Comparison of ENCODE assay signal across 23 cellular contexts in the genomic region with DNA sequence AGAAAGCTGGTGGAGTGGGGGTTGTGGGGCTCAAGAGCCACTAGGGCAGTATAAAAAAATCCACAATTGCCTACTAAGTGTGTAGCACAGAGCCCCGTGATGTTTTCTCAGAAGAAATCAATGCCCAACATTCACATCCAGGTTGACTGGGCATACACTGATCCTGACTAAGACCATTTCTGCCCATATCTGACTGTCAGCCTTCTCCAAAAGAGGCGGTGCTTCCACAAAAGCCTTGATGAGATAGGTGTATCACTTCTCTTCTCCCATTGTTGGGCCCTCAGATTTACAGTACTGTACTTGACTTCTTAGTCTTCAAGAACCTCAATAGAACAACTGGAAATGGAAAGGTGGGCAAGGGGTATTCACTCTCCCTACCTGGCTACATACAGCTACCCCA. TPM values are rescaled to one million over a fixed set of nuclear protein-coding genes. Genes with fewer than 3 reads are reported as not detected.
A peak's percentile ranks its signal among the peaks of the same experiment; 100 is the strongest.
DNase-seq lines count a peak whose midpoint lies in the region; ATAC-seq and TF ChIP-seq lines count a peak whose summit lies in the region.
"Had no signal": no experiment of that assay in that cellular context is flagged by ENCODE, and none has a peak within 500 bp of the region (broad histone marks: within the 10 kb centered on the region; RNA-seq: fewer than 3 reads in every experiment).

No MANE protein-coding gene starts in this region.

- intact Hi-C loops in left ventricle myocardium inferior (cut with micrococcal nuclease), result no loop called here
- intact Hi-C loops in psoas muscle (cut with DNase I), result loop anchor here in 1 of 2 donors (2.0 to 5.0 kb wide), 2 partner anchors 20 to 438 kb away; no protein-coding TSS in a partner anchor

- no peak overlapping the region for H3K27ac Mint-ChIP-seq in T-helper 2 cell treated with Interferon-gamma antibody and Interleukin-4, amounts not matched to agents 5 μg/mL and 100 μg/mL, for 36 hours
- H3K27ac Mint-ChIP-seq: CD4-positive, alpha-beta T cell; H9 had no signal

- no peaks in the 10 kb centered on the region for H3K9me2 ChIP-seq in SK-N-SH

- H3K36me3 ChIP-seq in SK-N-SH (replicated peaks in 1 of 2; ENCODE audit: control insufficient read depth in 1 of 2, insufficient read depth in 2 of 2, low read length in 1 of 2) (peaks cover 0 to 8% of the 10 kb centered on the region in 2 experiments), left ventricle myocardium inferior (peaks cover 51% of the 10 kb centered on the region), psoas muscle (ENCODE audit: insufficient read depth in 1 of 2, low read depth in 1 of 2) (peaks cover 3 to 34% of the 10 kb centered on the region in 2 donors), thoracic aorta (no peaks in the 10 kb centered on the region)
- H3K36me3 ChIP-seq: BLaER1 had no signal

- H2AFZ ChIP-seq in SK-N-SH (ENCODE audit: low read depth), result no peak overlapping the region
- H2AFZ ChIP-seq: GM23248 had no signal

- no peak overlapping the region for H3K4me3 Mint-ChIP-seq in T-helper 2 cell treated with Interferon-gamma antibody and Interleukin-4, amounts not matched to agents 5 μg/mL and 100 μg/mL, for 36 hours
- H3K4me3 Mint-ChIP-seq: CD4-positive, alpha-beta T cell; H9 had no signal

- no peak for TF ChIP-seq CTCF in SK-N-SH (IDR thresholded peaks at IDR 0.05)
- TF ChIP-seq CTCF in left ventricle myocardium inferior (IDR thresholded peaks at IDR 0.05; ENCODE audit: borderline replicate concordance), result no peak
- TF ChIP-seq CTCF in psoas muscle (IDR thresholded peaks at IDR 0.05), result no peak
- no peak for TF ChIP-seq CTCF in thoracic aorta (IDR thresholded peaks at IDR 0.05)

- peaks cover 18% of the 10 kb centered on the region for H3F3A ChIP-seq in SK-N-SH (replicated peaks; ENCODE audit: insufficient read depth)

- ATAC-seq in SK-N-SH treated with all-trans-retinoic acid at 6 μM for 48 hours (no peak), psoas muscle (peak; percentile 49 to 78 (median 60)), thoracic aorta (ENCODE audit: insufficient number of reproducible peaks, low FRiP score, low read depth) (no peak)

- POLR2A ChIA-PET in SK-N-SH (lab: Yijun Ruan, JAX), result interaction anchor here (0.7 to 2.6 kb wide), 3 partner anchors 21 to 161 kb away, joined by 3 to 9 read pairs (median 4); partner anchors contain the start of gene TIMMDC1

- no peaks in the 10 kb centered on the region for H3K9me3 ChIP-seq in SK-N-SH
- no peaks in the 10 kb centered on the region for H3K9me3 ChIP-seq in left ventricle myocardium inferior (replicated peaks)
- H3K9me3 ChIP-seq in psoas muscle, result no peaks in the 10 kb centered on the region
- H3K9me3 ChIP-seq in thoracic aorta, result no peaks in the 10 kb centered on the region
- H3K9me3 ChIP-seq: BLaER1 had no signal

- H3K4me2 ChIP-seq in SK-N-SH, result peak overlapping the region; percentile 46; the same call in 1 of the 2 replicates
- H3K4me2 ChIP-seq: BLaER1 had no signal

- peaks cover 9% of the 10 kb centered on the region for H3K4me1 Mint-ChIP-seq in T-helper 2 cell treated with Interferon-gamma antibody and Interleukin-4, amounts not matched to agents 5 μg/mL and 100 μg/mL, for 36 hours (ENCODE audit: low read depth)

- H3K79me2 ChIP-seq in SK-N-SH (ENCODE audit: insufficient read depth), result no peaks in the 10 kb centered on the region

- CTCF ChIA-PET in SK-N-SH (lab: Yijun Ruan, JAX), result interaction anchor here (0.6 to 1.1 kb wide), 3 partner anchors 9 to 213 kb away, joined by 3 to 4 read pairs (median 3); no protein-coding TSS in a partner anchor

- no peak for TF ChIP-seq RAD21 in SK-N-SH (IDR thresholded peaks at IDR 0.05; ENCODE audit: low read length)

- peaks cover 28 to 59% of the 10 kb centered on the region in 2 experiments for H3K4me1 ChIP-seq in SK-N-SH (ENCODE audit: control insufficient read depth in 1 of 2, insufficient read depth in 2 of 2, low read depth in 1 of 2, low read length in 1 of 2)
- peaks cover 70% of the 10 kb centered on the region for H3K4me1 ChIP-seq in left ventricle myocardium inferior
- peaks cover 48% of the 10 kb centered on the region for H3K4me1 ChIP-seq in psoas muscle
- H3K4me1 ChIP-seq in thoracic aorta (ENCODE audit: control insufficient read depth in 1 of 2, low read depth in 2 of 2), result peaks cover 19 to 55% of the 10 kb centered on the region in 2 donors

- no peaks in the 10 kb centered on the region for H3K27me3 Mint-ChIP-seq in T-helper 2 cell treated with Interferon-gamma antibody and Interleukin-4, amounts not matched to agents 5 μg/mL and 100 μg/mL, for 36 hours (ENCODE audit: low read depth)
- H3K27me3 Mint-ChIP-seq: CD4-positive, alpha-beta T cell had no signal

- peak overlapping the region in 1 of 2 experiments; percentile 36; a peak in 2 of 4 replicates for H3K4me3 ChIP-seq in SK-N-SH (ENCODE audit: low read depth in 2 of 2, low read length in 1 of 2)
- peak overlapping the region; percentile 71 for H3K4me3 ChIP-seq in left ventricle myocardium inferior
- H3K4me3 ChIP-seq in psoas muscle, result peak overlapping the region; percentile 71
- peak overlapping the region; percentile 46 for H3K4me3 ChIP-seq in thoracic aorta
- H3K4me3 ChIP-seq: BLaER1, GM23248 had no signal

- H3K36me3 Mint-ChIP-seq in T-helper 2 cell treated with Interferon-gamma antibody and Interleukin-4, amounts not matched to agents 5 μg/mL and 100 μg/mL, for 36 hours (ENCODE audit: low read depth), result no peaks in the 10 kb centered on the region

- no peak for DNase-seq in SK-N-SH
- DNase-seq in left ventricle myocardium inferior, result no peak
- DNase-seq in psoas muscle, result no peak
- no peak for DNase-seq in thoracic aorta (ENCODE audit: low spot score)
- no peak for DNase-seq in T-helper 2 cell treated with Interferon-gamma antibody and Interleukin-4, amounts not matched to agents 5 μg/mL and 100 μg/mL, for 36 hours (ENCODE audit: low spot score)
- no peak for DNase-seq in central memory CD4-positive, alpha-beta T cell
- no peak for DNase-seq in COLO829 (ENCODE audit: low spot score)
- DNase-seq: ACHN; CD4-positive, alpha-beta T cell; GM23248; H9; NCI-H1417; NCI-H1694 treated with DMSO at 0.1 percent for 48 hours; NCI-H2081 treated with DMSO at 0.1 percent for 48 hours; NCI-H446; NCI-H526; SHP77 had no signal

- WGBS in SK-N-SH (ENCODE audit: low lambda C conversion rate), result 73% methylated on average over 2 of the region's 2 CpGs
- 31 to 47% (median 42%) methylated on average over 2 of the region's 2 CpGs for WGBS in psoas muscle, 3 donors

- TF ChIP-seq EP300 in SK-N-SH (IDR thresholded peaks at IDR 0.05; ENCODE audit: borderline replicate concordance in 1 of 2, low read depth in 1 of 2, low read length in 1 of 2), result no peak

- H3K27ac ChIP-seq in SK-N-SH (ENCODE audit: low read depth in 2 of 2, low read length in 1 of 2) (peak overlapping the region; percentile 93 to 98; a peak in 3 of 4 replicates), left ventricle myocardium inferior (replicated peaks) (peak overlapping the region; percentile 94), psoas muscle (peak overlapping the region; percentile 97), thoracic aorta (no peak overlapping the region)
- H3K27ac ChIP-seq: 22Rv1, BLaER1, GM23248 had no signal

- H3K27me3 ChIP-seq in SK-N-SH (ENCODE audit: insufficient read depth) (no peaks in the 10 kb centered on the region), left ventricle myocardium inferior (ENCODE audit: low read depth) (no peaks in the 10 kb centered on the region), psoas muscle (ENCODE audit: insufficient read depth in 3 of 3, low read length in 2 of 3) (no peaks in the 10 kb centered on the region), thoracic aorta (replicated peaks; ENCODE audit: insufficient read depth) (no peaks in the 10 kb centered on the region)
- H3K27me3 ChIP-seq: BLaER1 had no signal

- H3K9me3 Mint-ChIP-seq in T-helper 2 cell treated with Interferon-gamma antibody and Interleukin-4, amounts not matched to agents 5 μg/mL and 100 μg/mL, for 36 hours, result no peaks in the 10 kb centered on the region
- H3K9me3 Mint-ChIP-seq: CD4-positive, alpha-beta T cell; H9 had no signal

- no peaks in the 10 kb centered on the region for H4K20me1 ChIP-seq in SK-N-SH (ENCODE audit: insufficient read depth)
- H4K20me1 ChIP-seq: BLaER1 had no signal

- H3K9ac ChIP-seq in SK-N-SH, result no peak overlapping the region
- H3K9ac ChIP-seq: BLaER1, GM23248 had no signal

TF ChIP-seq in SK-N-SH, 30 proteins besides CTCF, POLR2A, EP300 and RAD21:
- no peak for TF ChIP-seq POLR2AphosphoS5 (IDR thresholded peaks at IDR 0.05; ENCODE audit: low read depth, low read length)
- no peak for TF ChIP-seq CHD2 (IDR thresholded peaks at IDR 0.05; ENCODE audit: low read length, partially characterized antibody)
- no peak for TF ChIP-seq NFIC (IDR thresholded peaks at IDR 0.05; ENCODE audit: borderline replicate concordance)

TF ChIP-seq in SK-N-SH treated with all-trans-retinoic acid at 6 μM for 48 hours, 23 proteins besides CTCF, POLR2A, EP300 and RAD21:
- no peak for TF ChIP-seq SNAI2 (CRISPR knock-in tag; IDR thresholded peaks at IDR 0.05)
- no peak for TF ChIP-seq OSR1 (CRISPR knock-in tag; IDR thresholded peaks at IDR 0.05)

RNA-seq across cellular contexts. Expression of gene POPDC2, which starts 1.4 kb away (rescaled TPM):
- polyA plus RNA-seq in SK-N-SH (2012; rRNA removed) (19.9 and 38.8 TPM in 2 replicates), psoas muscle (100 to 1,000 TPM in 1 of 3 donors, 10 to 100 TPM in 2; 30.7 to 140 (median 75.8) TPM)
- 21.0 and 24.0 TPM in 2 replicates for polyA plus RNA-seq in SK-N-SH (2012; cell fraction: cytosol; rRNA removed)
- 45.1 and 48.3 TPM in 2 replicates for polyA plus RNA-seq in SK-N-SH (2012; cell fraction: nucleus; rRNA removed)
- total RNA-seq in left ventricle myocardium inferior (512 TPM), psoas muscle (100 to 1,000 TPM; 103 to 205 (median 149) TPM), thoracic aorta (10 to 100 TPM; 13.3 to 35.2 TPM)
- total RNA-seq: G401, GM23248 had no signal

RNA-seq across cellular contexts. Expression of gene COX17, which starts 18.2 kb away (rescaled TPM):
- 15.1 and 21.5 TPM in 2 replicates for polyA plus RNA-seq in SK-N-SH (2012; rRNA removed)
- polyA plus RNA-seq in SK-N-SH (2012; cell fraction: cytosol; rRNA removed), result 19.7 and 24.6 TPM in 2 replicates
- polyA plus RNA-seq in SK-N-SH (2012; cell fraction: nucleus; rRNA removed), result 3.6 and 8.3 TPM in 2 replicates
- 165 TPM for total RNA-seq in left ventricle myocardium inferior
- 100 to 1,000 TPM in 3 of 4 donors, 10 to 100 TPM in 1; 89.5 to 180 (median 127) TPM for total RNA-seq in psoas muscle
- polyA plus RNA-seq in psoas muscle, result 100 to 1,000 TPM; 166 to 330 (median 304) TPM
- 10 to 100 TPM; 15.2 to 51.3 TPM for total RNA-seq in thoracic aorta

RNA-seq across cellular contexts. Expression of gene CFAP91, which starts 43.8 kb away (rescaled TPM):
- polyA plus RNA-seq in SK-N-SH (2012; rRNA removed) (3.7 and 6.3 TPM in 2 replicates), psoas muscle (under 1 TPM; 0.09 to 0.72 (median 0.13) TPM)
- 2.6 and 3.4 TPM in 2 replicates for polyA plus RNA-seq in SK-N-SH (2012; cell fraction: cytosol; rRNA removed)
- 18.0 and 29.7 TPM in 2 replicates for polyA plus RNA-seq in SK-N-SH (2012; cell fraction: nucleus; rRNA removed)
- total RNA-seq in left ventricle myocardium inferior (0.44 TPM), psoas muscle (under 1 TPM in 3 of 4 donors, not detected in 1; 0.52 to 0.88 (median 0.57) TPM), thoracic aorta (10 to 100 TPM in 1 of 2 donors, not detected in 1; 11.4 TPM)
- total RNA-seq: CD4-positive, alpha-beta T cell; G401; GM23248; MCF 10A; OCI-LY7 had no signal
- polyA plus RNA-seq: GM23248 had no signal

Comparison
In these comparisons a context has a peak if more than half of its experiments do, and no peak if none do; other contexts are left out.
1. H3K27ac ChIP-seq: peak in SK-N-SH (2 of 2), left ventricle myocardium inferior (single experiment) and psoas muscle (single experiment); none in thoracic aorta (0 of 2).
2. ATAC-seq: peak in psoas muscle (4 of 4); none in SK-N-SH treated with all-trans-retinoic acid at 6 μM for 48 hours (single experiment) and thoracic aorta (single experiment).